Comparison of ENCODE assay signal across 1 cellular context in genomic region chr19:2841858-2842574, GRCh38.
A peak's percentile ranks its signal among the peaks of the same experiment; 100 is the strongest.
TF ChIP-seq lines count a peak whose summit lies in the region.

No MANE protein-coding gene starts in this region.

TF ChIP-seq in HepG2, 621 proteins besides CTCF, POLR2A, EP300 and RAD21:
- TF ChIP-seq ZNF232 (CRISPR knock-in tag; IDR thresholded peaks at IDR 0.05; ENCODE audit: borderline replicate concordance) (peak; percentile 22; the same call in 1 of the 2 replicates), CCAR2 (optimal IDR thresholded peaks at IDR 0.05; ENCODE audit: low read depth, low read length) (no peak), ZNF713 (CRISPR knock-in tag; IDR thresholded peaks at IDR 0.05) (0 out of 2 replicates have a peak, but pooled peaks have one; percentile 31), SIX1 (CRISPR knock-in tag; IDR thresholded peaks at IDR 0.05; ENCODE audit: borderline replicate concordance) (no peak), ZNF337 (CRISPR knock-in tag; IDR thresholded peaks at IDR 0.05; ENCODE audit: borderline replicate concordance, low read depth) (no peak), SRY (CRISPR knock-in tag; IDR thresholded peaks at IDR 0.05) (0 out of 2 replicates have a peak, but pooled peaks have one; percentile 36), CBX5 (CRISPR knock-in tag; IDR thresholded peaks at IDR 0.05; ENCODE audit: borderline replicate concordance) (no peak), NCOA2 (CRISPR knock-in tag; IDR thresholded peaks at IDR 0.05) (no peak), FOXK1 (CRISPR knock-in tag; IDR thresholded peaks at IDR 0.05; ENCODE audit: borderline replicate concordance, low read depth) (no peak), ZFP36L1 (CRISPR knock-in tag; IDR thresholded peaks at IDR 0.05) (no peak), FOXO1 (CRISPR knock-in tag; IDR thresholded peaks at IDR 0.05) (no peak), ZNF768 (CRISPR knock-in tag; IDR thresholded peaks at IDR 0.05) (0 out of 2 replicates have a peak, but pooled peaks have one; percentile 3), REXO4 (CRISPR knock-in tag; IDR thresholded peaks at IDR 0.05; ENCODE audit: borderline replicate concordance) (no peak), U2AF2 (IDR thresholded peaks at IDR 0.05; ENCODE audit: low read depth, low read length) (no peak), KLF12 (CRISPR knock-in tag; IDR thresholded peaks at IDR 0.05; ENCODE audit: borderline replicate concordance) (no peak), SIN3B (IDR thresholded peaks at IDR 0.05; ENCODE audit: low read length) (no peak), MAFF (IDR thresholded peaks at IDR 0.05; ENCODE audit: low read depth, low read length) (no peak), TP53 (CRISPR knock-in tag; conservative IDR thresholded peaks at IDR 0.05) (no peak), CENPT (CRISPR knock-in tag; IDR thresholded peaks at IDR 0.05; ENCODE audit: low read depth) (no peak), ZNF207 (IDR thresholded peaks at IDR 0.05; ENCODE audit: borderline replicate concordance) (no peak), KDM1A (CRISPR knock-in tag; IDR thresholded peaks at IDR 0.05) (no peak), NKX3-1 (CRISPR knock-in tag; IDR thresholded peaks at IDR 0.05) (no peak), POLR2AphosphoS2 (IDR thresholded peaks at IDR 0.05; ENCODE audit: low read depth, low read length) (no peak), HMG20A (CRISPR knock-in tag; IDR thresholded peaks at IDR 0.05; ENCODE audit: borderline replicate concordance) (no peak), DPF2 (CRISPR knock-in tag; IDR thresholded peaks at IDR 0.05; ENCODE audit: borderline replicate concordance, low read depth) (no peak)
